Comparison of ENCODE assay signal across 2 cellular contexts in genomic region chr5:165497707-165498106, GRCh38.
TF ChIP-seq lines count a peak whose summit lies in the region.

No MANE protein-coding gene starts in this region.

TF ChIP-seq in liver, 16 proteins besides CTCF, POLR2A, EP300 and RAD21 (continued from another document):
- TF ChIP-seq REST (IDR thresholded peaks at IDR 0.05) = no peak
- no peak for TF ChIP-seq YY1 (IDR thresholded peaks at IDR 0.05)
- no peak for TF ChIP-seq NR2F2 (IDR thresholded peaks at IDR 0.05)
- no peak for TF ChIP-seq ATF3 (IDR thresholded peaks at IDR 0.05)
- TF ChIP-seq EGR1 (IDR thresholded peaks at IDR 0.05; ENCODE audit: low read depth in 2 of 2) = no peak
- no peak for TF ChIP-seq FOXA2 (IDR thresholded peaks at IDR 0.05)
- no peak for TF ChIP-seq GABPA (IDR thresholded peaks at IDR 0.05 in 1 of 2, conservative IDR thresholded peaks at IDR 0.05 in 1 of 2)
- TF ChIP-seq HNF4A (conservative IDR thresholded peaks at IDR 0.05) = no peak
- no peak for TF ChIP-seq TAF1 (conservative IDR thresholded peaks at IDR 0.05)

TF ChIP-seq in HepG2, 621 proteins besides CTCF, POLR2A, EP300 and RAD21 (continued from another document):
- no peak for TF ChIP-seq ZHX2 (IDR thresholded peaks at IDR 0.05; ENCODE audit: low read depth)
- no peak for TF ChIP-seq ZHX2 (CRISPR knock-in tag; IDR thresholded peaks at IDR 0.05; ENCODE audit: borderline replicate concordance)
- TF ChIP-seq ZNF678 (CRISPR knock-in tag; IDR thresholded peaks at IDR 0.05) = no peak
- no peak for TF ChIP-seq PAX8 (CRISPR knock-in tag; IDR thresholded peaks at IDR 0.05; ENCODE audit: borderline replicate concordance)
- TF ChIP-seq PITX1 (CRISPR knock-in tag; IDR thresholded peaks at IDR 0.05) = no peak
